In genomic region chr20:10225439-10226080, GRCh38 we compare ENCODE assay signal across 9 cellular contexts. TPM values are rescaled to one million over a fixed set of nuclear protein-coding genes. Genes with fewer than 3 reads are reported as not detected.
DNase-seq lines count a peak whose midpoint lies in the region; ATAC-seq, FAIRE-seq and TF ChIP-seq lines count a peak whose summit lies in the region.
"Had no signal": no experiment of that assay in that cellular context is flagged by ENCODE, and none has a peak within 500 bp of the region (broad histone marks: within the 10 kb centered on the region; RNA-seq: fewer than 3 reads in every experiment).

No MANE protein-coding gene starts in this region.

- no peaks in the 10 kb centered on the region for H3K9me3 Mint-ChIP-seq in immature natural killer cell

- H3K4me1 Mint-ChIP-seq in immature natural killer cell, result no peaks in the 10 kb centered on the region

- FAIRE-seq in urothelium cell line (lab: Jason Lieb, UNC), result no peak

- H3K4me3 Mint-ChIP-seq in immature natural killer cell, result no peak overlapping the region

- TF ChIP-seq CTCF in cardiac muscle cell (IDR thresholded peaks at IDR 0.05; ENCODE audit: low read depth, low read length) (peak; percentile 28), heart left ventricle (IDR thresholded peaks at IDR 0.05) (no peak), astrocyte of the spinal cord (IDR thresholded peaks at IDR 0.05; ENCODE audit: low read depth, low read length) (peak; percentile 37)

- H3K4me3 ChIP-seq in cardiac muscle cell (no peak overlapping the region), heart left ventricle (no peak overlapping the region), astrocyte of the spinal cord (ENCODE audit: low read depth, low read length) (no peak overlapping the region)
- H3K4me3 ChIP-seq: Peyer's patch had no signal

- H3K36me3 ChIP-seq in cardiac muscle cell (no peaks in the 10 kb centered on the region), heart left ventricle (no peaks in the 10 kb centered on the region)
- H3K36me3 ChIP-seq: Peyer's patch had no signal

- no peaks in the 10 kb centered on the region for H3K9me3 ChIP-seq in cardiac muscle cell (ENCODE audit: low read depth)
- no peaks in the 10 kb centered on the region for H3K9me3 ChIP-seq in heart left ventricle
- H3K9me3 ChIP-seq: Peyer's patch had no signal

- H3K27ac Mint-ChIP-seq in immature natural killer cell, result no peak overlapping the region

- intact Hi-C loops in heart left ventricle (cut with DNase I), result no loop called here

- H3K27ac ChIP-seq in cardiac muscle cell (no peak overlapping the region), heart left ventricle (no peak overlapping the region)
- H3K27ac ChIP-seq: Peyer's patch had no signal

- ATAC-seq in heart left ventricle (no peak), esophagus mucosa (no peak)

- in situ Hi-C loops in astrocyte of the spinal cord (cut with HindIII; ENCODE audit: low sequenced_read_pairs), result no loop called here

- DNase-seq in cardiac muscle cell (ENCODE audit: low read depth in 1 of 2, low spot score in 1 of 2) (peak; percentile 9 to 35), heart left ventricle (no peak), NCI-H1105 treated with DMSO at 0.1 percent for 48 hours (lab: John Stamatoyannopoulos, UW) (peak; percentile 42), astrocyte of the spinal cord (ENCODE audit: low read depth, low spot score) (no peak), urothelium cell line (ENCODE audit: low spot score) (peak; percentile 23), immature natural killer cell (no peak)
- DNase-seq in activated CD4-positive, alpha-beta T cell treated with anti-CD3 and anti-CD28 coated beads for 48 hours, result no peak
- DNase-seq: Peyer's patch had no signal

- peaks cover 10% of the 10 kb centered on the region for H3K27me3 ChIP-seq in cardiac muscle cell
- H3K27me3 ChIP-seq in heart left ventricle, result peaks cover 0 to 20% (median 2%) of the 10 kb centered on the region in 9 donors
- H3K27me3 ChIP-seq: Peyer's patch had no signal

- no peak for TF ChIP-seq POLR2A in heart left ventricle (IDR thresholded peaks at IDR 0.05)

- H3K4me1 ChIP-seq in cardiac muscle cell (ENCODE audit: low read depth), result no peaks in the 10 kb centered on the region
- no peaks in the 10 kb centered on the region for H3K4me1 ChIP-seq in heart left ventricle
- H3K4me1 ChIP-seq: Peyer's patch had no signal

- peaks cover 6 to 33% (median 9%) of the 10 kb centered on the region in 3 donors for H3K27me3 Mint-ChIP-seq in immature natural killer cell (ENCODE audit: low read depth in 3 of 3)

- H3K36me3 Mint-ChIP-seq in immature natural killer cell, result no peaks in the 10 kb centered on the region

- WGBS in heart left ventricle, 4 donors, result 63 to 88% (median 85%) methylated on average over 1 of the region's 1 CpG

RNA-seq across cellular contexts. Expression of gene SNAP25, which starts 6.9 kb away (rescaled TPM):
- total RNA-seq in cardiac muscle cell, result 1.9 and 4.0 TPM in 2 replicates
- polyA plus RNA-seq in cardiac muscle cell, result 6.3 and 7.1 TPM in 2 replicates
- under 1 TPM in 4 of 9 donors, not detected in 5; 0.13 to 0.91 (median 0.70) TPM for total RNA-seq in heart left ventricle
- polyA plus RNA-seq in heart left ventricle, result under 1 TPM; 0.10 to 0.15 TPM
- 0.08 TPM for total RNA-seq in esophagus mucosa
- polyA plus RNA-seq in immature natural killer cell, result not detected

Comparison
In these comparisons a context has a peak if more than half of its experiments do, and no peak if none do; other contexts are left out.
1. DNase-seq: peak in cardiac muscle cell (2 of 2), NCI-H1105 treated with DMSO at 0.1 percent for 48 hours (single experiment) and urothelium cell line (single experiment); none in heart left ventricle (0 of 5), astrocyte of the spinal cord (single experiment), activated CD4-positive, alpha-beta T cell treated with anti-CD3 and anti-CD28 coated beads for 48 hours (single experiment) and immature natural killer cell (0 of 3).
2. CTCF ChIP-seq: peak in cardiac muscle cell (single experiment) and astrocyte of the spinal cord (single experiment); none in heart left ventricle (0 of 12).